ENCODE assay signal across 8 cellular contexts in the genomic region with DNA sequence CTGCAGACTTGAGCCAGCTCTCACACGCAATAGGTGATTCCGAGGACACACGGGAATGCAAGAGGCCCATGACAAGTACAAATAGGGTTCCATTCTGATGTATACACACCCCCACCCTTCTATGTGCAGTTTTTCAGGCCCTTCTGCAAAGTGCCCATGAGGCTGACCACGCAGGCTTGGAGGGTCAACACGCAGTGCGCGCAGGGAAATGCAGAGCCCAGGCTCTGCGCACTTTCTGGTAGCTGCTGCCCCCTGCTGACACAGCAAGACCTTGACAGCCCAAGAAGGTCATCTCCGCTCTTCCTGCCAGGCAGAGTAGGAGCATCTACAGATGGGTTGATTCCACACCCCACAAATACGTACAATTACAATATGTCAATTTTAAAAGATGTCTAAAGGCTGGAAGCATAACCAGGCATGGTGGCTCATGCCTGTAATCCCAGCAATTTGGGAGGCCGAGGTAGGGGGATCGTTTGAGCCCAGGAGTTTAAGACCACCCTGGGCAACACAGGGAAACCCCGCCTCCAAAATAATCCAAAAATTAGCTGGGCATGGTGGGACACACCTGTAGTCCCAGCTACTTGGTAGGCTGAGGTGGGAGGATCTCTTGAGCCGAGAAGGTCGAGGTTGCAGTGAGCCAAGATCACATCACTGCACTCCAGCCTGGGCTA. TPM values are rescaled to one million over a fixed set of nuclear protein-coding genes. Genes with fewer than 3 reads are reported as not detected.
DNase-seq lines count a peak whose midpoint lies in the region; ATAC-seq and TF ChIP-seq lines count a peak whose summit lies in the region.

No MANE protein-coding gene starts in this region.

- CTCF ChIA-PET in RWPE1 (lab: Yijun Ruan, JAX), result interaction anchor here (0.8 kb wide), 1 partner anchor 12 kb away, joined by 3 read pairs; no protein-coding TSS in a partner anchor

- H3K27me3 ChIP-seq in adrenal gland (no peaks in the 10 kb centered on the region), spleen (replicated peaks in 1 of 7) (no peaks in the 10 kb centered on the region)

- H3K9me3 ChIP-seq in adrenal gland (replicated peaks in 1 of 3) (no peaks in the 10 kb centered on the region), spleen (no peaks in the 10 kb centered on the region)

- H3K4me3 ChIP-seq in adrenal gland (no peak overlapping the region), spleen (peak overlapping the region in 1 of 8 donors; percentile 21)

- H3K27ac ChIP-seq in RWPE1 (no peak overlapping the region), adrenal gland (no peak overlapping the region), spleen (peak overlapping the region in 5 of 8 donors; percentile 79 to 93 (median 86))

- peaks cover 0 to 5% of the 10 kb centered on the region in 2 donors for H3K4me1 ChIP-seq in adrenal gland (replicated peaks in 1 of 2)
- peaks cover 22 to 78% (median 52%) of the 10 kb centered on the region in 6 donors for H3K4me1 ChIP-seq in spleen

- H3K36me3 ChIP-seq in adrenal gland (replicated peaks in 1 of 2) (peaks cover 0 to 8% of the 10 kb centered on the region in 2 donors), spleen (peaks cover 0 to 30% (median 13%) of the 10 kb centered on the region in 6 donors)

- POLR2A ChIA-PET in RWPE1 (lab: Yijun Ruan, JAX; ENCODE audit: low non-redundant PET), result no interaction called here

- intact Hi-C loops in adrenal gland (cut with DNase I) (loop anchor here (5.0 kb wide), 1 partner anchor 185 kb away; no protein-coding TSS in a partner anchor), spleen (cut with DNase I; ENCODE audit: low total_unique reads) (no loop called here)

- WGBS in adrenal gland, 4 donors, result 39 to 56% (median 41%) methylated on average over 9 to 15 of the region's 15 CpGs
- 42 to 54% (median 47%) methylated on average over 15 of the region's 15 CpGs for WGBS in spleen, 5 donors

- peak; percentile 66 for ATAC-seq in GM19395 (IDR thresholded peaks at IDR 0.05; ENCODE audit: unreplicated experiment)
- peak; percentile 66 for ATAC-seq in HG03442 (IDR thresholded peaks at IDR 0.05; ENCODE audit: unreplicated experiment)
- no peak for ATAC-seq in omental fat pad (ENCODE audit: low FRiP score)

- DNase-seq in D341Med (ENCODE audit: low spot score) (peak; percentile 87), RWPE1 (ENCODE audit: low spot score) (no peak), adrenal gland (peak; percentile 48 to 77 (median 67)), hepatic stellate cell (ENCODE audit: low spot score) (peak; percentile 56), spleen (peak; percentile 91), omental fat pad (ENCODE audit: low spot score) (no peak)

- TF ChIP-seq CTCF in RWPE1 (conservative IDR thresholded peaks at IDR 0.05; ENCODE audit: low read depth) (peak; percentile 42), adrenal gland (IDR thresholded peaks at IDR 0.05) (peak; percentile 49 to 86 (median 77)), spleen (IDR thresholded peaks at IDR 0.05 in 8 of 11, conservative IDR thresholded peaks at IDR 0.05 in 3 of 11) (peak; percentile 71 to 90 (median 81)), omental fat pad (IDR thresholded peaks at IDR 0.05) (peak in 1 of 3 donors; percentile 46)

- TF ChIP-seq POLR2A in adrenal gland (IDR thresholded peaks at IDR 0.05) (no peak), spleen (IDR thresholded peaks at IDR 0.05) (no peak)

RNA-seq across cellular contexts. Expression of gene SH3BP5L, which starts 18.5 kb away (rescaled TPM):
- total RNA-seq in adrenal gland (10 to 100 TPM; 19.3 to 36.9 (median 26.5) TPM), spleen (10 to 100 TPM; 29.1 to 43.3 (median 30.7) TPM), omental fat pad (10 to 100 TPM in 3 of 4 donors, 1 to 10 TPM in 1; 9.7 to 20.0 (median 15.2) TPM)
- polyA plus RNA-seq in adrenal gland (10 to 100 TPM; 15.4 to 29.2 (median 16.9) TPM), spleen (10 to 100 TPM; 10.1 to 23.1 (median 11.3) TPM)

RNA-seq across cellular contexts. Expression of gene ZNF672, which starts 30.8 kb away (rescaled TPM):
- total RNA-seq in adrenal gland (10 to 100 TPM; 22.2 to 47.5 (median 32.1) TPM), spleen (10 to 100 TPM; 32.6 to 43.1 (median 41.3) TPM), omental fat pad (10 to 100 TPM; 25.5 to 40.8 (median 26.8) TPM)
- polyA plus RNA-seq in adrenal gland (10 to 100 TPM in 2 of 3 donors, 1 to 10 TPM in 1; 9.5 to 14.8 (median 12.5) TPM), spleen (10 to 100 TPM; 13.2 to 19.8 (median 16.6) TPM)

RNA-seq across cellular contexts. Expression of gene LYPD8, which starts 51.6 kb away (rescaled TPM):
- total RNA-seq in adrenal gland, result not detected
- polyA plus RNA-seq in adrenal gland, result under 1 TPM in 1 of 3 donors, not detected in 2; 0.13 TPM
- total RNA-seq in spleen, result under 1 TPM in 2 of 7 donors, not detected in 5; 0.37 to 0.54 TPM
- polyA plus RNA-seq in spleen, result under 1 TPM; 0.09 to 0.17 (median 0.16) TPM
- total RNA-seq in omental fat pad, result not detected

RNA-seq across cellular contexts. Expression of gene ZNF692, which starts 51.7 kb away (rescaled TPM):
- total RNA-seq in adrenal gland (10 to 100 TPM; 11.5 to 70.2 (median 30.4) TPM), spleen (10 to 100 TPM; 33.5 to 81.1 (median 45.9) TPM), omental fat pad (10 to 100 TPM; 18.4 to 30.6 (median 24.8) TPM)
- polyA plus RNA-seq in adrenal gland (100 to 1,000 TPM in 2 of 3 donors, 10 to 100 TPM in 1; 10.3 to 366 (median 155) TPM), spleen (100 to 1,000 TPM in 2 of 3 donors, 10 to 100 TPM in 1; 57.1 to 138 (median 125) TPM)

Comparison
In these comparisons a context has a peak if more than half of its experiments do, and no peak if none do; other contexts are left out.
1. DNase-seq: peak in D341Med (single experiment), adrenal gland (7 of 7), hepatic stellate cell (single experiment) and spleen (single experiment); none in RWPE1 (single experiment) and omental fat pad (single experiment).
2. H3K27ac ChIP-seq: peak in spleen (5 of 8); none in RWPE1 (single experiment) and adrenal gland (0 of 5).